Comparison of ENCODE assay signal across 11 cellular contexts in genomic region chr9:22158983-22159382, GRCh38.
DNase-seq lines count a peak whose midpoint lies in the region; ATAC-seq and TF ChIP-seq lines count a peak whose summit lies in the region.
"Had no signal": no experiment of that assay in that cellular context is flagged by ENCODE, and none has a peak within 500 bp of the region (broad histone marks: within the 10 kb centered on the region; RNA-seq: fewer than 3 reads in every experiment).

No MANE protein-coding gene starts in this region.

- peak; percentile 5 for DNase-seq in activated naive CD4-positive, alpha-beta T cell treated with Interleukin-2 at 50 U/mL for 16 hours
- no peak for DNase-seq in activated naive CD4-positive, alpha-beta T cell treated with anti-CD3 and anti-CD28 coated beads, Interleukin-2, amount 50 U/mL, for 72 hours (ENCODE audit: low spot score in 2 of 2)
- DNase-seq in colonic mucosa (peak; percentile 34), uterus (peak; percentile 29 to 73), NCI-H526 (lab: John Stamatoyannopoulos, UW) (no peak), NCI-H2029 treated with DMSO at 0.1 percent for 48 hours (lab: John Stamatoyannopoulos, UW) (no peak)
- no peak for DNase-seq in stimulated activated CD4-positive, alpha-beta T cell treated with anti-CD3 and anti-CD28 coated beads, Interleukin-2, amount 100 ng/mL, for 48 hours
- DNase-seq: endodermal cell, NCI-H510A treated with DMSO at 0.1 percent for 48 hours had no signal

- H3K27ac ChIP-seq in colonic mucosa = no peak overlapping the region
- H3K27ac ChIP-seq in liver (ENCODE audit: low read depth in 1 of 2, low read length in 2 of 2) = no peak overlapping the region
- peak overlapping the region in 1 of 2 donors; percentile 11 for H3K27ac ChIP-seq in uterus
- H3K27ac ChIP-seq: thoracic aorta had no signal

- no peak overlapping the region for H3K9ac ChIP-seq in colonic mucosa (ENCODE audit: low read depth in 2 of 2, low read length in 2 of 2)
- no peak overlapping the region for H3K9ac ChIP-seq in liver (ENCODE audit: low read depth in 1 of 2, low read length in 2 of 2)

- H3K4me1 ChIP-seq in colonic mucosa (no peaks in the 10 kb centered on the region), liver (ENCODE audit: control insufficient read depth in 4 of 4, insufficient read depth in 4 of 4, low read length in 3 of 4) (no peaks in the 10 kb centered on the region), uterus (peaks cover 0 to 2% of the 10 kb centered on the region in 2 donors)

- 11% methylated on average over 3 of the region's 3 CpGs for WGBS in liver

- H3K9me3 Mint-ChIP-seq in activated naive CD4-positive, alpha-beta T cell treated with anti-CD3 and anti-CD28 coated beads, Interleukin-2, amount 50 U/mL, for 72 hours = no peaks in the 10 kb centered on the region
- H3K9me3 Mint-ChIP-seq: endodermal cell had no signal

- TF ChIP-seq RAD21 in liver (IDR thresholded peaks at IDR 0.05) = no peak

- TF ChIP-seq CTCF in colonic mucosa (IDR thresholded peaks at IDR 0.05) = no peak
- no peak for TF ChIP-seq CTCF in liver (IDR thresholded peaks at IDR 0.05; ENCODE audit: low read depth, low read length, missing input control)
- no peak for TF ChIP-seq CTCF in uterus (IDR thresholded peaks at IDR 0.05)

- intact Hi-C loops in colonic mucosa (cut with DNase I) (no loop called here), uterus (cut with DNase I; ENCODE audit: low total_unique reads) (no loop called here)

- no peak for TF ChIP-seq POLR2A in uterus (IDR thresholded peaks at IDR 0.05)

- no peaks in the 10 kb centered on the region for H3K27me3 ChIP-seq in colonic mucosa
- peaks cover 0 to 2% (median 0%) of the 10 kb centered on the region in 4 donors for H3K27me3 ChIP-seq in liver (ENCODE audit: control insufficient read depth in 4 of 4, insufficient read depth in 4 of 4, low read length in 3 of 4)
- H3K27me3 ChIP-seq in uterus = no peaks in the 10 kb centered on the region

- no peaks in the 10 kb centered on the region for H3K36me3 Mint-ChIP-seq in activated naive CD4-positive, alpha-beta T cell treated with anti-CD3 and anti-CD28 coated beads, Interleukin-2, amount 50 U/mL, for 72 hours

- H3K4me3 ChIP-seq in colonic mucosa = no peak overlapping the region
- H3K4me3 ChIP-seq in liver (ENCODE audit: low read depth in 1 of 3, low read length in 3 of 3) = no peak overlapping the region
- H3K4me3 ChIP-seq in uterus = no peak overlapping the region
- H3K4me3 ChIP-seq: thoracic aorta had no signal

- H3K9me3 ChIP-seq in colonic mucosa = no peaks in the 10 kb centered on the region
- no peaks in the 10 kb centered on the region for H3K9me3 ChIP-seq in liver (ENCODE audit: control insufficient read depth in 4 of 4, low read length in 3 of 4)
- H3K9me3 ChIP-seq in uterus = no peaks in the 10 kb centered on the region
- H3K9me3 ChIP-seq: thoracic aorta had no signal

- H3K27ac Mint-ChIP-seq in activated naive CD4-positive, alpha-beta T cell treated with anti-CD3 and anti-CD28 coated beads, Interleukin-2, amount 50 U/mL, for 72 hours = no peak overlapping the region
- H3K27ac Mint-ChIP-seq: endodermal cell had no signal

- ATAC-seq in activated naive CD4-positive, alpha-beta T cell treated with anti-CD3 and anti-CD28 coated beads, Interleukin-2, amount 50 U/mL, for 72 hours = no peak

- H3K36me3 ChIP-seq in colonic mucosa = no peaks in the 10 kb centered on the region
- H3K36me3 ChIP-seq in liver (ENCODE audit: control insufficient read depth in 4 of 4, insufficient read depth in 3 of 4, low read depth in 1 of 4, low read length in 3 of 4) = no peaks in the 10 kb centered on the region
- no peaks in the 10 kb centered on the region for H3K36me3 ChIP-seq in uterus
- H3K36me3 ChIP-seq: thoracic aorta had no signal

TF ChIP-seq in liver, 16 proteins besides CTCF, POLR2A, EP300 and RAD21:
- no peak for TF ChIP-seq GABPA (IDR thresholded peaks at IDR 0.05 in 1 of 2, conservative IDR thresholded peaks at IDR 0.05 in 1 of 2)
- peak in 1 of 2 donors; percentile 8 for TF ChIP-seq RXRA (IDR thresholded peaks at IDR 0.05)
- peak; percentile 16 for TF ChIP-seq FOXA2 (IDR thresholded peaks at IDR 0.05)
- no peak for TF ChIP-seq FOXA1 (IDR thresholded peaks at IDR 0.05)
- peak; percentile 47 for TF ChIP-seq MAX (IDR thresholded peaks at IDR 0.05)
- TF ChIP-seq HNF4G (IDR thresholded peaks at IDR 0.05) = no peak
- no peak for TF ChIP-seq REST (IDR thresholded peaks at IDR 0.05)
- no peak for TF ChIP-seq ATF3 (IDR thresholded peaks at IDR 0.05)
- no peak for TF ChIP-seq YY1 (IDR thresholded peaks at IDR 0.05)
- TF ChIP-seq ZBTB33 (IDR thresholded peaks at IDR 0.05) = no peak
- no peak for TF ChIP-seq JUND (IDR thresholded peaks at IDR 0.05)
- TF ChIP-seq HNF4A (conservative IDR thresholded peaks at IDR 0.05) = peak in 1 of 2 donors; percentile 20
- peak in 1 of 2 donors; percentile 80 for TF ChIP-seq EGR1 (IDR thresholded peaks at IDR 0.05; ENCODE audit: low read depth in 2 of 2)
TF ChIP-seq in liver: peak in this region for 5.

Comparison
In these comparisons a context has a peak if more than half of its experiments do, and no peak if none do; other contexts are left out.
1. DNase-seq: peak in activated naive CD4-positive, alpha-beta T cell treated with Interleukin-2 at 50 U/mL for 16 hours (single experiment), colonic mucosa (single experiment) and uterus (2 of 2); none in activated naive CD4-positive, alpha-beta T cell treated with anti-CD3 and anti-CD28 coated beads, Interleukin-2, amount 50 U/mL, for 72 hours (0 of 2), NCI-H526 (0 of 2), NCI-H2029 treated with DMSO at 0.1 percent for 48 hours (single experiment) and stimulated activated CD4-positive, alpha-beta T cell treated with anti-CD3 and anti-CD28 coated beads, Interleukin-2, amount 100 ng/mL, for 48 hours (0 of 2).